In the genomic region with DNA sequence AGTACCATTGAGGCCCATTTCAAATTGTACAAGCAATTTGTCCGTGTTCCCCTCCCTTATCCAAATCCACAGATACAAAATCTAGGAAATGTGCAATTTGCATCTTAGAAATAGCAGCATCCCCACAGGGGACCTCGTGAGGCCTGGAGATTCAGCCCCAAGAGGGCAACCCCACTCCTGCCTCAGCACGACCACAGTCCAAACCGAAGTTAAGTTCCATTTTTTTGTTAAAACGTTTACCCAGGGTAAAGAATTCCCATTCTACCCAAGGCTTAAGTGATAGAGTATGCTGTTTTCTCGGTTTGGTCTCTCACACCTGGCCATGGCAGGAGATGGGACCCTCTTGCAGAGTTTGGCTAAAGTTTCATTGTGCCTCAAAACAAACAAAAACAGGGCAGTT, we compare ENCODE assay signal across 13 cellular contexts. TPM values are rescaled to one million over a fixed set of nuclear protein-coding genes. Genes with fewer than 3 reads are reported as not detected.
DNase-seq lines count a peak whose midpoint lies in the region; ATAC-seq and TF ChIP-seq lines count a peak whose summit lies in the region.
"Had no signal": no experiment of that assay in that cellular context is flagged by ENCODE, and none has a peak within 500 bp of the region (broad histone marks: within the 10 kb centered on the region; RNA-seq: fewer than 3 reads in every experiment).

No MANE protein-coding gene starts in this region.

- no peak for TF ChIP-seq POLR2A in vagina (IDR thresholded peaks at IDR 0.05)

- no peak for ATAC-seq in natural killer cell
- no peak for ATAC-seq in natural killer cell treated with Interleukin-12 subunit alpha and Interleukin-12 subunit beta and Interleukin-15 and Interleukin-18, amount 100 ng/mL, for 72 hours
- ATAC-seq in HG02623 (IDR thresholded peaks at IDR 0.05; ENCODE audit: unreplicated experiment): no peak
- no peak for ATAC-seq in HG03432 (IDR thresholded peaks at IDR 0.05; ENCODE audit: unreplicated experiment)
- ATAC-seq: pancreas had no signal

- H3K27me3 ChIP-seq in vagina: no peaks in the 10 kb centered on the region
- H3K27me3 ChIP-seq: cardiac muscle cell, pancreas had no signal

- no peaks in the 10 kb centered on the region for H3K9me3 ChIP-seq in vagina
- H3K9me3 ChIP-seq: pancreas had no signal

- peaks cover 40% of the 10 kb centered on the region for H3K4me1 ChIP-seq in vagina
- H3K4me1 ChIP-seq: pancreas had no signal

- H3K4me3 ChIP-seq in vagina: no peak overlapping the region
- H3K4me3 ChIP-seq: cardiac muscle cell, pancreas had no signal

- H3K36me3 ChIP-seq in vagina: peaks cover 0 to 34% of the 10 kb centered on the region in 2 donors

- no peaks in the 10 kb centered on the region for H3K9me3 Mint-ChIP-seq in natural killer cell
- no peaks in the 10 kb centered on the region for H3K9me3 Mint-ChIP-seq in natural killer cell treated with Interleukin-12 subunit alpha and Interleukin-12 subunit beta and Interleukin-15 and Interleukin-18, amount 100 ng/mL, for 72 hours
- no peaks in the 10 kb centered on the region for H3K9me3 Mint-ChIP-seq in neural crest cell

- H3K36me3 Mint-ChIP-seq in natural killer cell (peaks cover 7% of the 10 kb centered on the region), neural crest cell (ENCODE audit: low read depth) (peaks cover 37% of the 10 kb centered on the region)
- peaks cover 5% of the 10 kb centered on the region for H3K36me3 Mint-ChIP-seq in natural killer cell treated with Interleukin-12 subunit alpha and Interleukin-12 subunit beta and Interleukin-15 and Interleukin-18, amount 100 ng/mL, for 72 hours

- TF ChIP-seq CTCF in natural killer cell (IDR thresholded peaks at IDR 0.05): no peak
- TF ChIP-seq CTCF in neural crest cell (conservative IDR thresholded peaks at IDR 0.05): no peak
- TF ChIP-seq CTCF in vagina (IDR thresholded peaks at IDR 0.05): no peak

- H3K4me1 Mint-ChIP-seq in natural killer cell (peaks cover 0 to 6% of the 10 kb centered on the region in 2 donors), neural crest cell (peaks cover 30% of the 10 kb centered on the region)
- H3K4me1 Mint-ChIP-seq in natural killer cell treated with Interleukin-12 subunit alpha and Interleukin-12 subunit beta and Interleukin-15 and Interleukin-18, amount 100 ng/mL, for 72 hours (ENCODE audit: low read depth in 2 of 2): peaks cover 0 to 3% of the 10 kb centered on the region in 2 donors

- peak overlapping the region; percentile 93 for H3K27ac ChIP-seq in cingulate gyrus (ENCODE audit: low read depth, low read length)
- peak overlapping the region; percentile 83 for H3K27ac ChIP-seq in vagina
- H3K27ac ChIP-seq: pancreas had no signal

- peak overlapping the region; percentile 54 to 59 for H3K27ac Mint-ChIP-seq in natural killer cell
- H3K27ac Mint-ChIP-seq in natural killer cell treated with Interleukin-12 subunit alpha and Interleukin-12 subunit beta and Interleukin-15 and Interleukin-18, amount 100 ng/mL, for 72 hours: no peak overlapping the region
- peak overlapping the region; percentile 80 for H3K27ac Mint-ChIP-seq in neural crest cell (ENCODE audit: unreplicated experiment)

- H3K4me3 Mint-ChIP-seq in natural killer cell: no peak overlapping the region
- H3K4me3 Mint-ChIP-seq in natural killer cell treated with Interleukin-12 subunit alpha and Interleukin-12 subunit beta and Interleukin-15 and Interleukin-18, amount 100 ng/mL, for 72 hours: no peak overlapping the region
- H3K4me3 Mint-ChIP-seq in neural crest cell: peak overlapping the region; percentile 56

- DNase-seq in natural killer cell (no peak), neural crest cell (ENCODE audit: low read depth, low spot score) (no peak), vagina (ENCODE audit: extremely low spot score in 2 of 2) (peak in 1 of 2 donors; percentile 58), SHP77 treated with DMSO at 0.1 percent for 48 hours (lab: John Stamatoyannopoulos, UW) (no peak)
- DNase-seq in natural killer cell treated with Interleukin-12 subunit alpha and Interleukin-12 subunit beta and Interleukin-15 and Interleukin-18, amount 100 ng/mL, for 72 hours (ENCODE audit: low spot score): no peak
- DNase-seq: activated T-cell treated with anti-CD3 and anti-CD28 coated beads for 4 hours, NCI-H187 treated with DMSO at 0.1 percent for 48 hours, T-helper 9 cell had no signal

- no peaks in the 10 kb centered on the region for H3K27me3 Mint-ChIP-seq in natural killer cell (ENCODE audit: low read depth in 2 of 2)
- H3K27me3 Mint-ChIP-seq in natural killer cell treated with Interleukin-12 subunit alpha and Interleukin-12 subunit beta and Interleukin-15 and Interleukin-18, amount 100 ng/mL, for 72 hours: no peaks in the 10 kb centered on the region
- H3K27me3 Mint-ChIP-seq in neural crest cell (ENCODE audit: low read depth): peaks cover 2% of the 10 kb centered on the region

- intact Hi-C loops in natural killer cell (cut with micrococcal nuclease): no loop called here
- intact Hi-C loops in vagina (cut with DNase I): no loop called here

RNA-seq across cellular contexts. Expression of gene PLCG1, which starts 41.2 kb away (rescaled TPM):
- total RNA-seq in natural killer cell: 100 to 1,000 TPM; 199 to 242 (median 236) TPM
- 100 to 1,000 TPM in 1 of 2 donors, 10 to 100 TPM in 1; 54.6 to 114 TPM for total RNA-seq in natural killer cell treated with Interleukin-12 subunit alpha and Interleukin-12 subunit beta and Interleukin-15 and Interleukin-18, amount 100 ng/mL, for 72 hours
- 297 and 320 TPM in 2 replicates for total RNA-seq in neural crest cell
- 138 TPM for total RNA-seq in vagina

Comparison
In these comparisons a context has a peak if more than half of its experiments do, and no peak if none do; other contexts are left out.
1. H3K27ac Mint-ChIP-seq: peak in natural killer cell (2 of 2) and neural crest cell (single experiment); none in natural killer cell treated with Interleukin-12 subunit alpha and Interleukin-12 subunit beta and Interleukin-15 and Interleukin-18, amount 100 ng/mL, for 72 hours (0 of 2).